In the genomic region with DNA sequence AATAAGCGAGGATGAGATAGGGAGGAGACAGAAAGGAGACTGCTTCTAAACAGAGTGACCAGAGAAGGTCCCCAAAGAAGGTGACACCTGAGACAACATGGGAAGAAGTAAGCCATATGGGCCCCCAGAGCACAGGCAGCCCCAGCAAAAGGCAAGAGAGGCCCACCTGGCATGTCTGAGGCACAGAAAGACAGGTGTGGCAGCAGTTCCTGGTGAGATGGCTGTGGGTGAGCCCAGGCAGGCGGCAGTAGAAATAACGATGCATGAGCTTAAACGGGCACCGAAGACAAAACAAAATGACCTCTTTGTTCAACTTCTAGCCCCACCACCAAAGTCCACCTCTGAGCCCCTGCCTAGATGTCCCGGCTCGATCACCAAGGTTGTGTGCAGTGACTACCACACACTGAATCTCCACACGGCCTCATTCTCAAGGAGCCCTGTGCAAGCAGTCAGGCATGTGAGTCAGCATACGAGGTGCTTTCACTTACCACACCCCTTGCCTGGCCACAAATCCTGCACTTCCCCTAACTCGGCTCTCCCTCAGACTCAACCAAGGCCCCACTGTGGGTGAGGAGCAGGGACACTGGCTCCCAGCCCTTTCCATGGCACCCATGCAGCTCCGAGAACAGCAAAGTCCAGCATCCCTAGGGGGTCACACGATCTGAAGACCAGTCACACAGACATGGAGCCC, we compare ENCODE assay signal across 8 cellular contexts.
A peak's percentile ranks its signal among the peaks of the same experiment; 100 is the strongest.
DNase-seq lines count a peak whose midpoint lies in the region; ATAC-seq, FAIRE-seq and TF ChIP-seq lines count a peak whose summit lies in the region.

No MANE protein-coding gene starts in this region.

- TF ChIP-seq CTCF in AG04450 (IDR thresholded peaks at IDR 0.05; ENCODE audit: low read depth, low read length) (no peak), RWPE1 (conservative IDR thresholded peaks at IDR 0.05; ENCODE audit: low read depth) (no peak), bronchial epithelial cell (IDR thresholded peaks at IDR 0.05; ENCODE audit: insufficient read depth, low read length, severe bottlenecking) (no peak), upper lobe of left lung (IDR thresholded peaks at IDR 0.05) (no peak)

- FAIRE-seq in bronchial epithelial cell (lab: Jason Lieb, UNC) = peak; percentile 96

- H3K9me3 ChIP-seq in AG04450 (ENCODE audit: control insufficient read depth, insufficient read depth, low read length) (no peaks in the 10 kb centered on the region), upper lobe of left lung (no peaks in the 10 kb centered on the region)

- H3K9ac ChIP-seq in mesendoderm (ENCODE audit: low read length) = no peak overlapping the region

- no peak overlapping the region for H2BK120ac ChIP-seq in mesendoderm (ENCODE audit: low read depth, low read length)

- POLR2A ChIA-PET in AG04450 (lab: Yijun Ruan, JAX) (no interaction called here), RWPE1 (lab: Yijun Ruan, JAX; ENCODE audit: low non-redundant PET) (no interaction called here)

- H2AK5ac ChIP-seq in mesendoderm (ENCODE audit: low read length) = no peak overlapping the region

- H3K27ac ChIP-seq in AG04450 (ENCODE audit: low read depth, low read length) (peak overlapping the region; percentile 65), RWPE1 (peak overlapping the region; percentile 84), mesendoderm (ENCODE audit: low read depth, low read length) (no peak overlapping the region), upper lobe of left lung (peak overlapping the region; percentile 70 to 93 (median 78))

- no peak overlapping the region for H3K23ac ChIP-seq in mesendoderm (ENCODE audit: low read length)

- H2BK5ac ChIP-seq in mesendoderm (ENCODE audit: low read length) = no peak overlapping the region

- TF ChIP-seq EP300 in upper lobe of left lung (IDR thresholded peaks at IDR 0.05) = no peak

- H3K79me1 ChIP-seq in mesendoderm (ENCODE audit: low read length) = peaks cover 33% of the 10 kb centered on the region

- CTCF ChIA-PET in AG04450 (lab: Charles Lee) (no interaction called here), RWPE1 (lab: Yijun Ruan, JAX) (no interaction called here)

- no CpG with 5 or more reads among the region's 12 CpGs for WGBS in mesendoderm (ENCODE audit: extremely low coverage, insufficient coverage, low lambda C conversion rate)
- 48 to 61% methylated on average over 11 to 12 of the region's 12 CpGs for WGBS in upper lobe of left lung, 2 donors

- no peak overlapping the region for H3K4me2 ChIP-seq in mesendoderm (ENCODE audit: low read length)

- H3K18ac ChIP-seq in mesendoderm (ENCODE audit: low read length) = no peak overlapping the region

- no peak overlapping the region for H3K56ac ChIP-seq in mesendoderm (ENCODE audit: low read length)

- H2BK15ac ChIP-seq in mesendoderm (replicated peaks; ENCODE audit: low read depth) = no peak overlapping the region

- no peaks in the 10 kb centered on the region for H3K36me3 ChIP-seq in bronchial epithelial cell (ENCODE audit: control insufficient read depth, insufficient read depth, low read length)
- H3K36me3 ChIP-seq in mesendoderm (ENCODE audit: control insufficient read depth, insufficient read depth, low read length) = no peaks in the 10 kb centered on the region
- H3K36me3 ChIP-seq in upper lobe of left lung = no peaks in the 10 kb centered on the region

- no peak overlapping the region for H4K8ac ChIP-seq in mesendoderm (ENCODE audit: low read depth, low read length)

- H3K4me3 ChIP-seq in AG04450 (ENCODE audit: low read depth, low read length) = no peak overlapping the region
- no peak overlapping the region for H3K4me3 ChIP-seq in bronchial epithelial cell (ENCODE audit: low read depth, low read length)
- no peak overlapping the region for H3K4me3 ChIP-seq in mesendoderm (ENCODE audit: low read length)
- H3K4me3 ChIP-seq in upper lobe of left lung = peak overlapping the region in 1 of 4 donors; percentile 12

- DNase-seq in AG04450 (ENCODE audit: low read depth, low spot score) = no peak
- peak; percentile 65 for DNase-seq in RWPE1 (ENCODE audit: low spot score)
- DNase-seq in bronchial epithelial cell (ENCODE audit: low read depth) = peak; percentile 85
- DNase-seq in mesendoderm = peak; percentile 23
- DNase-seq in upper lobe of left lung = peak in 1 of 2 donors; percentile 93
- DNase-seq in NCI-H524 (lab: John Stamatoyannopoulos, UW) = no peak

- no peak overlapping the region for H3K4ac ChIP-seq in mesendoderm (ENCODE audit: low read depth, low read length)

- TF ChIP-seq POLR2A in upper lobe of left lung (IDR thresholded peaks at IDR 0.05) = peak in 1 of 4 donors; percentile 43

- H3K27me3 ChIP-seq in AG04450 (ENCODE audit: control insufficient read depth, insufficient read depth, low read length) (no peaks in the 10 kb centered on the region), bronchial epithelial cell (ENCODE audit: control insufficient read depth, insufficient read depth, low read length) (no peaks in the 10 kb centered on the region), mesendoderm (ENCODE audit: insufficient read depth, low read length, poor library complexity) (no peaks in the 10 kb centered on the region), upper lobe of left lung (no peaks in the 10 kb centered on the region)

- peaks cover 42% of the 10 kb centered on the region for H3K79me2 ChIP-seq in mesendoderm (ENCODE audit: control insufficient read depth, insufficient read depth, low read length)

- peak; percentile 50 for ATAC-seq in GM21576 (IDR thresholded peaks at IDR 0.05; ENCODE audit: unreplicated experiment)
- ATAC-seq in upper lobe of left lung (ENCODE audit: low FRiP score in 2 of 2) = peak; percentile 82 to 85
- ATAC-seq in GM18861 (IDR thresholded peaks at IDR 0.05; ENCODE audit: unreplicated experiment) = no peak

- no peak overlapping the region for H4K5ac ChIP-seq in mesendoderm (ENCODE audit: low read length)

- H3K4me1 ChIP-seq in mesendoderm (ENCODE audit: control insufficient read depth, low read depth, low read length) (peaks cover 8% of the 10 kb centered on the region), upper lobe of left lung (peaks cover 83 to 87% (median 84%) of the 10 kb centered on the region in 4 donors)

Comparison
In these comparisons a context has a peak if more than half of its experiments do, and no peak if none do; other contexts are left out.
1. DNase-seq: peak in RWPE1 (single experiment), bronchial epithelial cell (single experiment) and mesendoderm (single experiment); none in AG04450 (single experiment) and NCI-H524 (0 of 2).